In genomic region chr2:66506265-66506664, GRCh38 we compare ENCODE assay signal across 20 cellular contexts.
DNase-seq lines count a peak whose midpoint lies in the region; ATAC-seq and TF ChIP-seq lines count a peak whose summit lies in the region.
"Had no signal": no experiment of that assay in that cellular context is flagged by ENCODE, and none has a peak within 500 bp of the region (broad histone marks: within the 10 kb centered on the region; RNA-seq: fewer than 3 reads in every experiment).

No MANE protein-coding gene starts in this region.

- peaks cover 1% of the 10 kb centered on the region for H3K36me3 Mint-ChIP-seq in neural progenitor cell
- peaks cover 30% of the 10 kb centered on the region for H3K36me3 Mint-ChIP-seq in type B pancreatic cell
- H3K36me3 Mint-ChIP-seq in T-helper 2 cell treated with Interferon-gamma antibody and Interleukin-4, amounts not matched to agents 5 μg/mL and 100 μg/mL, for 36 hours (ENCODE audit: low read depth): no peaks in the 10 kb centered on the region

- H3K27me3 ChIP-seq in neural progenitor cell: peaks cover 34% of the 10 kb centered on the region

- no peak overlapping the region for H3K27ac ChIP-seq in neural progenitor cell

- intact Hi-C loops in Right ventricle myocardium superior (cut with DNase I): no loop called here
- intact Hi-C loops in left cardiac atrium (cut with DNase I): no loop called here

- peaks cover 45% of the 10 kb centered on the region for H3K4me1 ChIP-seq in neural progenitor cell

- H3K4me1 Mint-ChIP-seq in neural progenitor cell: peaks cover 66% of the 10 kb centered on the region
- H3K4me1 Mint-ChIP-seq in type B pancreatic cell (ENCODE audit: unreplicated experiment): peaks cover 67% of the 10 kb centered on the region
- H3K4me1 Mint-ChIP-seq in T-helper 2 cell treated with Interferon-gamma antibody and Interleukin-4, amounts not matched to agents 5 μg/mL and 100 μg/mL, for 36 hours (ENCODE audit: low read depth): no peaks in the 10 kb centered on the region
- H3K4me1 Mint-ChIP-seq: B cell had no signal

- H3K27me3 Mint-ChIP-seq in neural progenitor cell (ENCODE audit: insufficient read depth, low read depth): no peaks in the 10 kb centered on the region
- no peaks in the 10 kb centered on the region for H3K27me3 Mint-ChIP-seq in type B pancreatic cell
- H3K27me3 Mint-ChIP-seq in T-helper 2 cell treated with Interferon-gamma antibody and Interleukin-4, amounts not matched to agents 5 μg/mL and 100 μg/mL, for 36 hours (ENCODE audit: low read depth): no peaks in the 10 kb centered on the region

- H3K9me3 Mint-ChIP-seq in neural progenitor cell (no peaks in the 10 kb centered on the region), type B pancreatic cell (no peaks in the 10 kb centered on the region)
- no peaks in the 10 kb centered on the region for H3K9me3 Mint-ChIP-seq in T-helper 2 cell treated with Interferon-gamma antibody and Interleukin-4, amounts not matched to agents 5 μg/mL and 100 μg/mL, for 36 hours

- H3K4me3 Mint-ChIP-seq in neural progenitor cell (no peak overlapping the region), type B pancreatic cell (peak overlapping the region; percentile 18)
- H3K4me3 Mint-ChIP-seq in T-helper 2 cell treated with Interferon-gamma antibody and Interleukin-4, amounts not matched to agents 5 μg/mL and 100 μg/mL, for 36 hours: no peak overlapping the region
- H3K4me3 Mint-ChIP-seq: B cell had no signal

- peaks cover 22% of the 10 kb centered on the region for H4K20me1 ChIP-seq in neural progenitor cell (ENCODE audit: low read depth)

- H3K4me3 ChIP-seq in neural progenitor cell: no peak overlapping the region
- H3K4me3 ChIP-seq: K562 had no signal

- H3K27ac Mint-ChIP-seq in neural progenitor cell (peak overlapping the region; percentile 28), type B pancreatic cell (peak overlapping the region; percentile 1)
- no peak overlapping the region for H3K27ac Mint-ChIP-seq in T-helper 2 cell treated with Interferon-gamma antibody and Interleukin-4, amounts not matched to agents 5 μg/mL and 100 μg/mL, for 36 hours
- H3K27ac Mint-ChIP-seq: B cell had no signal

- peaks cover 22% of the 10 kb centered on the region for H3F3A ChIP-seq in neural progenitor cell (ENCODE audit: low read depth)

- peak; percentile 13 for ATAC-seq in Right ventricle myocardium superior (ENCODE audit: poor library complexity)
- ATAC-seq in left cardiac atrium: no peak
- ATAC-seq: K562 had no signal

- DNase-seq in Right ventricle myocardium superior: no peak
- no peak for DNase-seq in left cardiac atrium
- peak; percentile 38 for DNase-seq in cerebellum (ENCODE audit: low spot score)
- no peak for DNase-seq in neural progenitor cell (ENCODE audit: low spot score)
- no peak for DNase-seq in type B pancreatic cell (ENCODE audit: extremely low spot score, unreplicated experiment)
- DNase-seq in LoVo (ENCODE audit: low spot score): no peak
- DNase-seq in T-helper 2 cell treated with Interferon-gamma antibody and Interleukin-4, amounts not matched to agents 5 μg/mL and 100 μg/mL, for 36 hours (ENCODE audit: low spot score): no peak
- DNase-seq in OCI-M2 (lab: John Stamatoyannopoulos, UW; ENCODE audit: unreplicated experiment): no peak
- DNase-seq: 8988T; COR-L47; DMS 273 treated with DMSO at 0.1 percent for 48 hours; DND-41; H7; NCI-H1105; NCI-H1694; NCI-H2081 treated with DMSO at 0.1 percent for 48 hours; NK-92 treated with Interleukin-12 subunit alpha and Interleukin-12 subunit beta, amount 100 ng/mL, for 24 hours; SHP77 had no signal

- no peaks in the 10 kb centered on the region for H3K9me3 ChIP-seq in neural progenitor cell (ENCODE audit: low read depth)

- no peak overlapping the region for H2AFZ ChIP-seq in neural progenitor cell (replicated peaks)

- H3K4me2 ChIP-seq in neural progenitor cell: no peak overlapping the region

- H3K79me2 ChIP-seq in neural progenitor cell (ENCODE audit: low read depth): no peaks in the 10 kb centered on the region

- H3K9ac ChIP-seq in neural progenitor cell: no peak overlapping the region

- no peaks in the 10 kb centered on the region for H3K36me3 ChIP-seq in neural progenitor cell

- no peak for TF ChIP-seq CTCF in neural progenitor cell (IDR thresholded peaks at IDR 0.05)
- TF ChIP-seq CTCF in type B pancreatic cell (conservative IDR thresholded peaks at IDR 0.05): no peak
